ENCODE assay signal across 15 cellular contexts in genomic region chr1:86016076-86016746, GRCh38.
A peak's percentile ranks its signal among the peaks of the same experiment; 100 is the strongest.
DNase-seq lines count a peak whose midpoint lies in the region; ATAC-seq and TF ChIP-seq lines count a peak whose summit lies in the region.
"Had no signal": no experiment of that assay in that cellular context is flagged by ENCODE, and none has a peak within 500 bp of the region (broad histone marks: within the 10 kb centered on the region; RNA-seq: fewer than 3 reads in every experiment).

No MANE protein-coding gene starts in this region.

- peak; percentile 64 for ATAC-seq in GM18502 (IDR thresholded peaks at IDR 0.05; ENCODE audit: poor library complexity, unreplicated experiment)
- ATAC-seq in GM21390 (IDR thresholded peaks at IDR 0.05; ENCODE audit: unreplicated experiment), result peak; percentile 63
- ATAC-seq in HG02885 (IDR thresholded peaks at IDR 0.05; ENCODE audit: poor library complexity, unreplicated experiment), result peak; percentile 73
- ATAC-seq: activated naive CD8-positive, alpha-beta T cell treated with anti-CD3 and anti-CD28 coated beads, Interleukin-2, amount 50 U/mL, for 24 hours; psoas muscle had no signal

- H3K27ac ChIP-seq in OCI-LY3 (ENCODE audit: low read length), result no peak overlapping the region
- H3K27ac ChIP-seq: psoas muscle, stomach had no signal

- peak overlapping the region; percentile 29; the same call in 1 of the 2 replicates for H3K4me2 ChIP-seq in OCI-LY3 (ENCODE audit: low read length)

- DNase-seq in midbrain (lab: John Stamatoyannopoulos, UW), result no peak
- no peak for DNase-seq in putamen (ENCODE audit: low spot score)
- no peak for DNase-seq in NCI-H128 (lab: John Stamatoyannopoulos, UW; ENCODE audit: unreplicated experiment)
- DNase-seq in effector CD8-positive, alpha-beta T cell (lab: John Stamatoyannopoulos, UW), result no peak
- DNase-seq: activated naive CD8-positive, alpha-beta T cell treated with anti-CD3 and anti-CD28 coated beads, Interleukin-2, amount 50 U/mL, for 24 hours; BE2C; cortex of kidney; NCI-H226; psoas muscle; RPMI8226; stomach had no signal

- peaks cover 25% of the 10 kb centered on the region for H3K4me1 ChIP-seq in OCI-LY3 (ENCODE audit: low read length)
- H3K4me1 ChIP-seq: BE2C, psoas muscle, stomach had no signal

- H3K36me3 ChIP-seq in OCI-LY3 (replicated peaks; ENCODE audit: low read depth, low read length), result no peaks in the 10 kb centered on the region
- H3K36me3 ChIP-seq: BE2C, stomach had no signal

- H4K20me1 ChIP-seq in OCI-LY3 (ENCODE audit: insufficient read depth, low read length), result no peaks in the 10 kb centered on the region

- TF ChIP-seq CTCF in OCI-LY3 (IDR thresholded peaks at IDR 0.05; ENCODE audit: low read depth, low read length), result no peak

- H3K9ac ChIP-seq in OCI-LY3 (ENCODE audit: low read length), result no peak overlapping the region

- no peaks in the 10 kb centered on the region for H3K79me2 ChIP-seq in OCI-LY3 (ENCODE audit: low read length)

- H3K4me3 ChIP-seq in OCI-LY3 (ENCODE audit: low read length), result no peak overlapping the region
- H3K4me3 ChIP-seq: psoas muscle, stomach had no signal

- H2AFZ ChIP-seq in OCI-LY3 (ENCODE audit: low read depth, low read length), result no peak overlapping the region

- no peaks in the 10 kb centered on the region for H3K27me3 ChIP-seq in OCI-LY3 (ENCODE audit: low read depth, low read length)
- H3K27me3 ChIP-seq: BE2C, stomach had no signal

- no peaks in the 10 kb centered on the region for H3K9me3 ChIP-seq in OCI-LY3 (ENCODE audit: insufficient read depth, low read length)
- H3K9me3 ChIP-seq: BE2C, psoas muscle, stomach had no signal
